Comparison of ENCODE assay signal across 26 cellular contexts in the genomic region with DNA sequence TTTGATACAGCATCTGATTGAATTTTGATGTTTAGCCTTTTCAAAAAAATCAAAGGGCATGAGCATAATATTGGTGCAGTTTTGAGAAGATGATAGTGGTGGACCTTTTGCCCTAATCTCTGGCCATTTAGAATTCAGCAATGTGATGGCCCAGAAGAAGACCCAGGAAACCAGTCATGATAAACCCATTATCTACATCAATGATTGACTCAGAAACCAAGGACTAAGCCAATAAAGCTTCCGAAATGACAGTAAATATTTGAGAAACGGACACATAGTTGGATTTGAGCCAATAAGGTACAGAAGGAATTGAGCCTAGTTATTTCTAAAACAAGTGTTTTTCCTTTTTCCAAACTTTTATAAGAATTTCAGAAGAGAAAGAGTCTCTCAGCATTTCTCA.
DNase-seq lines count a peak whose midpoint lies in the region; ATAC-seq, FAIRE-seq and TF ChIP-seq lines count a peak whose summit lies in the region.
"Had no signal": no experiment of that assay in that cellular context is flagged by ENCODE, and none has a peak within 500 bp of the region (broad histone marks: within the 10 kb centered on the region; RNA-seq: fewer than 3 reads in every experiment).

No MANE protein-coding gene starts in this region.

- 17% methylated on average over 2 of the region's 2 CpGs for WGBS in HepG2 (ENCODE audit: low lambda C conversion rate)
- WGBS in right lobe of liver (ENCODE audit: insufficient coverage, low coverage, low lambda C conversion rate, missing lambda C conversion rate), result 37% methylated on average over 2 of the region's 2 CpGs

- H3K4me1 ChIP-seq in HepG2 (ENCODE audit: insufficient read depth, low read length), result peaks cover 46% of the 10 kb centered on the region
- peaks cover 0 to 37% (median 15%) of the 10 kb centered on the region in 4 donors for H3K4me1 ChIP-seq in right lobe of liver
- H3K4me1 ChIP-seq: BE2C had no signal

- DNase-seq in kidney tubule cell (ENCODE audit: low spot score), result peak; percentile 10
- peak; percentile 55 for DNase-seq in HepG2 (ENCODE audit: low spot score)
- DNase-seq in right lobe of liver, result no peak
- no peak for DNase-seq in stimulated activated CD4-positive, alpha-beta T cell treated with anti-CD3 and anti-CD28 coated beads, Interleukin-12 subunit alpha, Interleukin-12 subunit beta, amount 100 ng/mL, for 4 hours
- DNase-seq in NOMO-1 (lab: John Stamatoyannopoulos, UW; ENCODE audit: unreplicated experiment in 2 of 2), result no peak
- no peak for DNase-seq in Right ventricle myocardium inferior (ENCODE audit: missing footprints)
- DNase-seq: 8988T; ACHN; BE2C; C1 segment of cervical spinal cord; CD4-positive, alpha-beta memory T cell; CD4-positive, CD25-positive, alpha-beta regulatory T cell; CD8-positive, alpha-beta memory T cell; COR-L47; DMS 273 treated with DMSO at 0.1 percent for 48 hours; DMS153; DMS53; DMS79; DND-41; EL; GDM1 had no signal

- FAIRE-seq in HepG2 (lab: Jason Lieb, UNC), result no peak
- FAIRE-seq: A204.1, GM12878, GM12892, GM18507 had no signal

- TF ChIP-seq POLR2A in HepG2 (IDR thresholded peaks at IDR 0.05; ENCODE audit: insufficient read depth in 1 of 2, low read depth in 2 of 2, low read length in 2 of 2), result no peak
- TF ChIP-seq POLR2A in right lobe of liver (IDR thresholded peaks at IDR 0.05), result peak; percentile 39

- ATAC-seq in HepG2 (no peak), right lobe of liver (peak; percentile 50 to 65 (median 54)), Right ventricle myocardium inferior (no peak)
- ATAC-seq: GM12878 had no signal

- H3K4me2 ChIP-seq in HepG2 (ENCODE audit: low read depth, low read length), result no peak overlapping the region
- H3K4me2 ChIP-seq: BLaER1 had no signal

- H3K79me2 ChIP-seq in HepG2 (ENCODE audit: insufficient read depth, low read length), result no peaks in the 10 kb centered on the region

- CTCF ChIA-PET in HepG2 (lab: Yijun Ruan, JAX; ENCODE audit: low intra/inter-chr PET ratio, low total read pairs), result no interaction called here

- peak in 1 of 2 experiments; percentile 29; a peak in 1 of 4 replicates for TF ChIP-seq EP300 in HepG2 (IDR thresholded peaks at IDR 0.05; ENCODE audit: low read depth in 2 of 2, low read length in 2 of 2)
- no peak for TF ChIP-seq EP300 in HepG2 (CRISPR knock-in tag; IDR thresholded peaks at IDR 0.05; ENCODE audit: borderline replicate concordance)

- in situ Hi-C loops in HepG2 (cut with HindIII; ENCODE audit: extremely low pct_ligation_motif_present, low pct_unique_long_range_greater_than_20kb), result no loop called here

- no peak for TF ChIP-seq CTCF in HepG2 (CRISPR knock-in tag; IDR thresholded peaks at IDR 0.05)
- TF ChIP-seq CTCF in right lobe of liver (IDR thresholded peaks at IDR 0.05), result no peak

- H3K27ac ChIP-seq in HepG2 (ENCODE audit: extremely low read length, insufficient read depth, low read length) (no peak overlapping the region), right lobe of liver (peak overlapping the region in 2 of 3 donors; percentile 44 to 83)
- H3K27ac ChIP-seq: BLaER1 had no signal

- BruUV-seq in HepG2 (replicated peaks; lab: Mats Ljungman, UMichigan), result no TSS peak

- H4K20me1 ChIP-seq in HepG2 (ENCODE audit: insufficient read depth, low read length), result no peaks in the 10 kb centered on the region
- H4K20me1 ChIP-seq: BLaER1 had no signal

- no peak overlapping the region for H2AFZ ChIP-seq in HepG2 (ENCODE audit: low read length)

- H3K27me3 ChIP-seq in HepG2 (ENCODE audit: control insufficient read depth in 1 of 2, insufficient read depth in 2 of 2, low read length in 2 of 2) (no peaks in the 10 kb centered on the region), right lobe of liver (no peaks in the 10 kb centered on the region)
- H3K27me3 ChIP-seq: BE2C, BLaER1 had no signal

- H3K4me3 ChIP-seq in HepG2 (replicated peaks in 1 of 3; ENCODE audit: insufficient read depth in 1 of 3, low read depth in 2 of 3, low read length in 3 of 3) (no peak overlapping the region), right lobe of liver (no peak overlapping the region)
- H3K4me3 ChIP-seq: BLaER1, GM12878 had no signal

- intact Hi-C loops in HepG2 (cut with micrococcal nuclease; ENCODE audit: unreplicated experiment) (no loop called here), right lobe of liver (cut with DNase I) (no loop called here), Right ventricle myocardium inferior (cut with DNase I) (no loop called here)

- no peaks in the 10 kb centered on the region for H3K36me3 ChIP-seq in HepG2 (replicated peaks in 1 of 2; ENCODE audit: control insufficient read depth in 1 of 2, insufficient read depth in 2 of 2, low read length in 2 of 2)
- H3K36me3 ChIP-seq in right lobe of liver, result no peaks in the 10 kb centered on the region
- H3K36me3 ChIP-seq: BE2C, BLaER1 had no signal

- H3K9me3 ChIP-seq in HepG2 (ENCODE audit: low read length) (no peaks in the 10 kb centered on the region; the same call in 1 of the 2 replicates), right lobe of liver (no peaks in the 10 kb centered on the region)
- H3K9me3 ChIP-seq: BE2C, BLaER1 had no signal

- POLR2A ChIA-PET in HepG2 (lab: Yijun Ruan, JAX), result no interaction called here

- no peak for TF ChIP-seq RAD21 in HepG2 (CRISPR knock-in tag; IDR thresholded peaks at IDR 0.05)

- no peak overlapping the region for H3K9ac ChIP-seq in HepG2 (ENCODE audit: insufficient read depth, low read depth, low read length)
- H3K9ac ChIP-seq: BLaER1 had no signal

TF ChIP-seq in HepG2, 621 proteins besides CTCF, POLR2A, EP300 and RAD21:
- no peak for TF ChIP-seq ZNF446 (CRISPR knock-in tag; IDR thresholded peaks at IDR 0.05)
- TF ChIP-seq NFIC (IDR thresholded peaks at IDR 0.05; ENCODE audit: low read length), result peak; percentile 55; the same call in 1 of the 2 replicates
TF ChIP-seq in HepG2: peak in this region for 1.

Comparison
In these comparisons a context has a peak if more than half of its experiments do, and no peak if none do; other contexts are left out.
1. DNase-seq: peak in kidney tubule cell (single experiment) and HepG2 (single experiment); none in right lobe of liver (0 of 3), stimulated activated CD4-positive, alpha-beta T cell treated with anti-CD3 and anti-CD28 coated beads, Interleukin-12 subunit alpha, Interleukin-12 subunit beta, amount 100 ng/mL, for 4 hours (single experiment), NOMO-1 (0 of 2) and Right ventricle myocardium inferior (single experiment).
2. ATAC-seq: peak in right lobe of liver (4 of 4); none in HepG2 (single experiment) and Right ventricle myocardium inferior (single experiment).